16 cellular contexts compared by ENCODE assay signal in genomic region chr1:84885469-84885868, GRCh38. TPM values are rescaled to one million over a fixed set of nuclear protein-coding genes. Genes with fewer than 3 reads are reported as not detected.
DNase-seq lines count a peak whose midpoint lies in the region; ATAC-seq and TF ChIP-seq lines count a peak whose summit lies in the region.
"Had no signal": no experiment of that assay in that cellular context is flagged by ENCODE, and none has a peak within 500 bp of the region (broad histone marks: within the 10 kb centered on the region; RNA-seq: fewer than 3 reads in every experiment).

No MANE protein-coding gene starts in this region.

- H3K4me3 Mint-ChIP-seq in activated CD4-positive, alpha-beta T cell treated with anti-CD3 and anti-CD28 coated beads, Interleukin-2, amount 10 ng/mL, durations not matched to agents 24 days and 14 days = no peak overlapping the region
- H3K4me3 Mint-ChIP-seq in activated CD4-positive, alpha-beta T cell treated with anti-CD3 and anti-CD28 coated beads for 36 hours = no peak overlapping the region
- H3K4me3 Mint-ChIP-seq: CD14-positive monocyte; CD8-positive, alpha-beta T cell had no signal

- H4K20me1 ChIP-seq in osteoblast (ENCODE audit: insufficient read depth, low read length) = no peaks in the 10 kb centered on the region

- CTCF ChIA-PET in activated CD4-positive, alpha-beta T cell treated with anti-CD3 and anti-CD28 coated beads for 36 hours (lab: Charles Lee) = interaction anchor here (0.7 to 1.9 kb wide), 3 partner anchors 103 to 511 kb away, joined by 3 to 5 read pairs (median 4); no protein-coding TSS in a partner anchor

- H3K27me3 ChIP-seq in left ventricle myocardium inferior (ENCODE audit: low read depth) = no peaks in the 10 kb centered on the region
- peaks cover 1% of the 10 kb centered on the region for H3K27me3 ChIP-seq in osteoblast (ENCODE audit: insufficient read depth, low read length)

- H3K27ac Mint-ChIP-seq in activated CD4-positive, alpha-beta T cell treated with anti-CD3 and anti-CD28 coated beads, Interleukin-2, amount 10 ng/mL, durations not matched to agents 24 days and 14 days = no peak overlapping the region
- H3K27ac Mint-ChIP-seq in activated CD4-positive, alpha-beta T cell treated with anti-CD3 and anti-CD28 coated beads for 36 hours = no peak overlapping the region
- H3K27ac Mint-ChIP-seq: CD8-positive, alpha-beta T cell had no signal

- H3K9me3 ChIP-seq in left ventricle myocardium inferior (replicated peaks) = no peaks in the 10 kb centered on the region
- no peaks in the 10 kb centered on the region for H3K9me3 ChIP-seq in osteoblast (ENCODE audit: low read depth, low read length)

- TF ChIP-seq CTCF in left ventricle myocardium inferior (IDR thresholded peaks at IDR 0.05; ENCODE audit: borderline replicate concordance) (no peak), osteoblast (IDR thresholded peaks at IDR 0.05; ENCODE audit: extremely low read depth, low read depth, low read length) (no peak)

- H3K27ac ChIP-seq in epithelial cell of prostate (peak overlapping the region; percentile 69), left ventricle myocardium inferior (replicated peaks) (peak overlapping the region; percentile 55), osteoblast (ENCODE audit: low read depth, low read length) (no peak overlapping the region)
- H3K27ac ChIP-seq: 22Rv1 had no signal

- POLR2A ChIA-PET in activated CD4-positive, alpha-beta T cell treated with anti-CD3 and anti-CD28 coated beads for 36 hours (lab: Charles Lee) = no interaction called here

- peaks cover 14% of the 10 kb centered on the region for H3K4me1 ChIP-seq in left ventricle myocardium inferior
- peaks cover 2% of the 10 kb centered on the region for H3K4me1 ChIP-seq in osteoblast (ENCODE audit: insufficient read depth, low read length)

- H3K36me3 ChIP-seq in left ventricle myocardium inferior (no peaks in the 10 kb centered on the region), osteoblast (ENCODE audit: insufficient read depth, low read length) (no peaks in the 10 kb centered on the region)

- intact Hi-C loops in activated CD4-positive, alpha-beta T cell treated with anti-CD3 and anti-CD28 coated beads, Interleukin-2, amount 10 ng/mL, durations not matched to agents 24 days and 14 days (cut with micrococcal nuclease) = no loop called here
- intact Hi-C loops in activated CD4-positive, alpha-beta T cell treated with anti-CD3 and anti-CD28 coated beads for 36 hours (cut with DNase I, micrococcal nuclease) = no loop called here
- intact Hi-C loops in left ventricle myocardium inferior (cut with micrococcal nuclease) = no loop called here

- no peaks in the 10 kb centered on the region for H3K79me2 ChIP-seq in osteoblast (ENCODE audit: insufficient read depth, low read length)

- H2AFZ ChIP-seq in osteoblast (ENCODE audit: low read length) = no peak overlapping the region

- peaks cover 14% of the 10 kb centered on the region for H3K9me3 Mint-ChIP-seq in activated CD4-positive, alpha-beta T cell treated with anti-CD3 and anti-CD28 coated beads, Interleukin-2, amount 10 ng/mL, durations not matched to agents 24 days and 14 days
- peaks cover 4% of the 10 kb centered on the region for H3K9me3 Mint-ChIP-seq in activated CD4-positive, alpha-beta T cell treated with anti-CD3 and anti-CD28 coated beads for 36 hours (ENCODE audit: low read depth)
- H3K9me3 Mint-ChIP-seq: CD8-positive, alpha-beta T cell had no signal

- peaks cover 16% of the 10 kb centered on the region for H3K4me1 Mint-ChIP-seq in activated CD4-positive, alpha-beta T cell treated with anti-CD3 and anti-CD28 coated beads, Interleukin-2, amount 10 ng/mL, durations not matched to agents 24 days and 14 days
- H3K4me1 Mint-ChIP-seq in activated CD4-positive, alpha-beta T cell treated with anti-CD3 and anti-CD28 coated beads for 36 hours = peaks cover 7% of the 10 kb centered on the region

- H3K27me3 Mint-ChIP-seq in activated CD4-positive, alpha-beta T cell treated with anti-CD3 and anti-CD28 coated beads, Interleukin-2, amount 10 ng/mL, durations not matched to agents 24 days and 14 days = peaks cover 19% of the 10 kb centered on the region
- H3K27me3 Mint-ChIP-seq in activated CD4-positive, alpha-beta T cell treated with anti-CD3 and anti-CD28 coated beads for 36 hours = no peaks in the 10 kb centered on the region

- DNase-seq in activated CD4-positive, alpha-beta T cell treated with anti-CD3 and anti-CD28 coated beads, Interleukin-2, amount 10 ng/mL, durations not matched to agents 24 days and 14 days = peak; percentile 38
- DNase-seq in activated CD4-positive, alpha-beta T cell treated with anti-CD3 and anti-CD28 coated beads for 36 hours = no peak
- DNase-seq in epithelial cell of prostate (ENCODE audit: low read depth, low spot score) (no peak), left ventricle myocardium inferior (no peak), osteoblast (ENCODE audit: insufficient read length, low spot score, missing footprints) (peak; percentile 9), DMS79 treated with DMSO at 0.1 percent for 48 hours (lab: John Stamatoyannopoulos, UW) (no peak)
- DNase-seq in NK-92 treated with Interleukin-12 subunit alpha and Interleukin-12 subunit beta, amount 100 ng/mL, for 24 hours (lab: John Stamatoyannopoulos, UW) = no peak
- DNase-seq: CD8-positive, alpha-beta T cell; COR-L47; DMS153; DND-41; GDM1; H7 had no signal

- ATAC-seq in activated CD4-positive, alpha-beta T cell treated with anti-CD3 and anti-CD28 coated beads for 36 hours = no peak
- no peak for ATAC-seq in GM18519 (IDR thresholded peaks at IDR 0.05; ENCODE audit: low FRiP score, unreplicated experiment)
- ATAC-seq: CD8-positive, alpha-beta T cell had no signal

- H3K36me3 Mint-ChIP-seq in activated CD4-positive, alpha-beta T cell treated with anti-CD3 and anti-CD28 coated beads, Interleukin-2, amount 10 ng/mL, durations not matched to agents 24 days and 14 days (ENCODE audit: low read depth) = no peaks in the 10 kb centered on the region
- H3K36me3 Mint-ChIP-seq in activated CD4-positive, alpha-beta T cell treated with anti-CD3 and anti-CD28 coated beads for 36 hours (ENCODE audit: low read depth) = no peaks in the 10 kb centered on the region
- H3K36me3 Mint-ChIP-seq: CD14-positive monocyte; CD8-positive, alpha-beta T cell had no signal

- H3K4me3 ChIP-seq in left ventricle myocardium inferior = no peak overlapping the region
- no peak overlapping the region for H3K4me3 ChIP-seq in osteoblast (ENCODE audit: insufficient read depth, low read length)

- no peak overlapping the region for H3K4me2 ChIP-seq in osteoblast (ENCODE audit: insufficient read depth, low read length)

RNA-seq across cellular contexts. Expression of gene LPAR3, which starts 7.5 kb away (rescaled TPM):
- 0.19 and 0.21 TPM in 2 replicates for total RNA-seq in activated CD4-positive, alpha-beta T cell treated with anti-CD3 and anti-CD28 coated beads, Interleukin-2, amount 10 ng/mL, durations not matched to agents 24 days and 14 days
- under 1 TPM; 0.21 to 0.23 TPM for total RNA-seq in activated CD4-positive, alpha-beta T cell treated with anti-CD3 and anti-CD28 coated beads for 36 hours
- total RNA-seq in left ventricle myocardium inferior (16.2 TPM), osteoblast (0.29 TPM in 1 of 2 replicates, not detected in the other)

Comparison
In these comparisons a context has a peak if more than half of its experiments do, and no peak if none do; other contexts are left out.
1. DNase-seq: peak in activated CD4-positive, alpha-beta T cell treated with anti-CD3 and anti-CD28 coated beads, Interleukin-2, amount 10 ng/mL, durations not matched to agents 24 days and 14 days (single experiment) and osteoblast (single experiment); none in activated CD4-positive, alpha-beta T cell treated with anti-CD3 and anti-CD28 coated beads for 36 hours (single experiment), epithelial cell of prostate (single experiment), left ventricle myocardium inferior (single experiment), NK-92 treated with Interleukin-12 subunit alpha and Interleukin-12 subunit beta, amount 100 ng/mL, for 24 hours (single experiment) and DMS79 treated with DMSO at 0.1 percent for 48 hours (single experiment).
2. RNA of gene LPAR3, which starts 7.5 kb away (total RNA-seq): 16.2 TPM in left ventricle myocardium inferior (single experiment); 0.21 to 0.23 TPM in activated CD4-positive, alpha-beta T cell treated with anti-CD3 and anti-CD28 coated beads for 36 hours, 0.19 to 0.21 TPM in activated CD4-positive, alpha-beta T cell treated with anti-CD3 and anti-CD28 coated beads, Interleukin-2, amount 10 ng/mL, durations not matched to agents 24 days and 14 days and 0.29 TPM in osteoblast; every median in the first group is over 10 times any median in the second.